Comparison of ENCODE assay signal across 14 cellular contexts in the genomic region with DNA sequence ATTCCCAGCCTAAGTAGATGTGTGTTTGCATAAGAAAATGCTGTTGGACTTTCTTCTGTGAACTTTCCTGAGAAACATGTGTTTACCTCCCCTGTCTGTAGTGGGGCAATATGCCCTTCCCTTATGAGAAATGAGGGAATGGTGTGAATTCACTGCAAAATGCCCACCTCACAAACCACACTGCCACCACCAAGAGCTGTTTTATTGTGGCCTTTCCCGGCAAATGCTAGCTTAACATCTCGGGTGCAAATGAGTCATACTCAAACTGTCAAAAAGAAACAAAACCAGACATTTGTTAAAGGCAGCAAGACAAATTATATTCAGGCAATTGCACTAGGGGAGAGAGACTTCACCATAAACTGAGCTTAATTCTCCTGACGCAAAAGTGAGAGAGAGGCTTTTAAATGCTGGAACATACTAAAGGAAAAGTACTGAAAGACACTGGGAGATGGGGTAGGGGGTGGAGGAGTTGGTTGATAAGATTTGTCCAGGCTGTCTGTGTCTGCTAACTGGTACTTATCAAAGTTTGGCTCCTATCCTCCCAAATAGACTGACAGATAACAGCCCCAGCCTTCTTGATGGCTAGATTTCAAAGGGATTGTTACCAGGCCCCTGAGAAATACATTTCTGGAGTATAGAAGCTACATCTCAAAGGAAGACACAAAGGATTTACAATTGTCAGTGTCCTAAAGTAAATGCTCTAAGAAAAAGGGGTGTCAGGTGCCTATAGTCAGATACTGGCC.
DNase-seq lines count a peak whose midpoint lies in the region; FAIRE-seq and TF ChIP-seq lines count a peak whose summit lies in the region.
"Had no signal": no experiment of that assay in that cellular context is flagged by ENCODE, and none has a peak within 500 bp of the region (broad histone marks: within the 10 kb centered on the region; RNA-seq: fewer than 3 reads in every experiment).

No MANE protein-coding gene starts in this region.

- peaks cover 2% of the 10 kb centered on the region for H3K4me1 ChIP-seq in mammary epithelial cell (ENCODE audit: insufficient read depth, low read length)

- intact Hi-C loops in mammary epithelial cell (cut with micrococcal nuclease) = no loop called here

- H3K36me3 ChIP-seq in mammary epithelial cell (ENCODE audit: insufficient read depth, low read length) = no peaks in the 10 kb centered on the region
- H3K36me3 ChIP-seq: BLaER1 treated with 17β-estradiol and CSF1 and Interleukin-3, amounts not matched to agents 10 nM and 100 nM had no signal

- H3K27ac Mint-ChIP-seq in neural crest cell (ENCODE audit: unreplicated experiment) = peak overlapping the region; percentile 10

- in situ Hi-C loops in mammary epithelial cell (cut with MboI; ENCODE audit: low sequenced_read_pairs in 2 of 2) = no loop called here

- no peak overlapping the region for H3K9ac ChIP-seq in mammary epithelial cell (ENCODE audit: insufficient read depth, low read length)
- H3K9ac ChIP-seq: BLaER1 treated with 17β-estradiol and CSF1 and Interleukin-3, amounts not matched to agents 10 nM and 100 nM had no signal

- no peaks in the 10 kb centered on the region for H3K9me3 ChIP-seq in mammary epithelial cell (replicated peaks; ENCODE audit: insufficient read depth, low read length)

- no peak for FAIRE-seq in H54 (lab: Jason Lieb, UNC)

- no TSS peak for BruUV-seq in mammary epithelial cell (replicated peaks; lab: Mats Ljungman, UMichigan)

- H3K4me1 Mint-ChIP-seq in neural crest cell = no peaks in the 10 kb centered on the region
- H3K4me1 Mint-ChIP-seq: H9 had no signal

- no peaks in the 10 kb centered on the region for H3K79me2 ChIP-seq in mammary epithelial cell (ENCODE audit: insufficient read depth, low read length)

- no peak overlapping the region for H3K4me2 ChIP-seq in mammary epithelial cell (ENCODE audit: insufficient read depth, low read depth, low read length)
- H3K4me2 ChIP-seq: BLaER1 treated with 17β-estradiol and CSF1 and Interleukin-3, amounts not matched to agents 10 nM and 100 nM had no signal

- DNase-seq in Ammon's horn (ENCODE audit: low spot score) = peak; percentile 7
- peak; percentile 50 for DNase-seq in HT1080 (ENCODE audit: low read depth)
- DNase-seq in mammary epithelial cell = no peak
- DNase-seq in neural crest cell (ENCODE audit: low read depth, low spot score) = no peak
- DNase-seq in NCI-H1694 (lab: John Stamatoyannopoulos, UW) = no peak
- DNase-seq in SW 1271 (lab: John Stamatoyannopoulos, UW) = no peak
- no peak for DNase-seq in H54 (ENCODE audit: insufficient read length, low spot score)
- DNase-seq: H9, Karpas-422, NCI-H1417, NCI-H2029 treated with DMSO at 0.1 percent for 48 hours, NCI-H510A treated with DMSO at 0.1 percent for 48 hours, RPMI8226 had no signal

- H3K27me3 ChIP-seq in mammary epithelial cell (ENCODE audit: insufficient read depth, low read length) = no peaks in the 10 kb centered on the region
- H3K27me3 ChIP-seq: BLaER1 treated with 17β-estradiol and CSF1 and Interleukin-3, amounts not matched to agents 10 nM and 100 nM had no signal

- H3K4me3 Mint-ChIP-seq in neural crest cell = no peak overlapping the region
- H3K4me3 Mint-ChIP-seq: H9 had no signal

- no peak overlapping the region for H3K27ac ChIP-seq in mammary epithelial cell (ENCODE audit: insufficient read depth, low read depth, low read length)
- H3K27ac ChIP-seq: BLaER1 treated with 17β-estradiol and CSF1 and Interleukin-3, amounts not matched to agents 10 nM and 100 nM had no signal

- H3K9me3 Mint-ChIP-seq in neural crest cell = peaks cover 3% of the 10 kb centered on the region

- WGBS in mammary epithelial cell (ENCODE audit: low coverage, missing lambda C conversion rate) = 89% methylated on average over 3 of the region's 3 CpGs

- H2AFZ ChIP-seq in mammary epithelial cell (ENCODE audit: low read depth, low read length) = peak overlapping the region; percentile 8

- TF ChIP-seq CTCF in mammary epithelial cell (conservative IDR thresholded peaks at IDR 0.05 in 1 of 2, IDR thresholded peaks at IDR 0.05 in 1 of 2; ENCODE audit: extremely low read depth in 1 of 2, insufficient read depth in 1 of 2, low read depth in 1 of 2, low read length in 2 of 2) (no peak), neural crest cell (conservative IDR thresholded peaks at IDR 0.05) (no peak)

- no peaks in the 10 kb centered on the region for H3K36me3 Mint-ChIP-seq in neural crest cell (ENCODE audit: low read depth)

- peaks cover 3% of the 10 kb centered on the region for H3K27me3 Mint-ChIP-seq in neural crest cell (ENCODE audit: low read depth)

- dilution Hi-C loops in mammary epithelial cell (cut with HindIII; ENCODE audit: low sequenced_read_pairs) = no loop called here

- no peak overlapping the region for H3K4me3 ChIP-seq in mammary epithelial cell (replicated peaks in 1 of 3; ENCODE audit: insufficient read depth in 1 of 3, low read depth in 2 of 3, low read length in 3 of 3)
- H3K4me3 ChIP-seq: BLaER1 treated with 17β-estradiol and CSF1 and Interleukin-3, amounts not matched to agents 10 nM and 100 nM had no signal

- TF ChIP-seq POLR2A in H54 (IDR thresholded peaks at IDR 0.05; ENCODE audit: low read depth, low read length) = no peak

- CTCF ChIA-PET in mammary epithelial cell (lab: Charles Lee; ENCODE audit: low non-redundant PET) = no interaction called here

- no peaks in the 10 kb centered on the region for H4K20me1 ChIP-seq in mammary epithelial cell (ENCODE audit: insufficient read depth, low read length)
- H4K20me1 ChIP-seq: BLaER1 treated with 17β-estradiol and CSF1 and Interleukin-3, amounts not matched to agents 10 nM and 100 nM had no signal

Comparison
In these comparisons a context has a peak if more than half of its experiments do, and no peak if none do; other contexts are left out.
1. DNase-seq: peak in Ammon's horn (single experiment) and HT1080 (single experiment); none in mammary epithelial cell (single experiment), neural crest cell (single experiment), NCI-H1694 (single experiment), SW 1271 (0 of 2) and H54 (single experiment).